In the genomic region with DNA sequence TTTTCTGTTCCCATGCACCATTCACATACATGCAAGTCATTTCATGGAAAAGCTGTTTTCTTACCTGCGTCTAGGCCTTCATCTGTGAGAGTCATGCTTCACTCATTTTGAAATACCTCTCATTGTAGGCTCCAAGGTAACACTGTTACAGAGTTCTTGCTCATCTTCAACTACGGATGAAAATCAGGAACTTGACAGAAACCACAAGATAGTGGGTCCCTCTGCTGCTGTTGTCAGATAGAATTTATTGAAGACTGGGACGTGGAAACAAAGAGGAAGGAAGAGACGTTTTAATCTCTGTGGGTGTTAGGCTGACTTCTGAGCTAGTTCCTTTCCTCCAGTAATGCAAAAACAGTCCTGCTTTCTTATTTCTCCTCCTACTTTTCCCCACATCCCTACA, we compare ENCODE assay signal across 11 cellular contexts. TPM values are rescaled to one million over a fixed set of nuclear protein-coding genes. Genes with fewer than 3 reads are reported as not detected.
DNase-seq lines count a peak whose midpoint lies in the region; ATAC-seq and TF ChIP-seq lines count a peak whose summit lies in the region.
"Had no signal": no experiment of that assay in that cellular context is flagged by ENCODE, and none has a peak within 500 bp of the region (broad histone marks: within the 10 kb centered on the region; RNA-seq: fewer than 3 reads in every experiment).

A gene (minus strand): TSS at position 320 of the 400 bp plus-strand sequence. CDS start 64,226 bp downstream, outside the sequence.

- H3K27me3 ChIP-seq in heart right ventricle (no peaks in the 10 kb centered on the region), stomach (no peaks in the 10 kb centered on the region), SK-N-SH (ENCODE audit: insufficient read depth) (no peaks in the 10 kb centered on the region)

- intact Hi-C loops in heart right ventricle (cut with DNase I) = no loop called here
- intact Hi-C loops in stomach (cut with DNase I; ENCODE audit: low total_unique reads) = no loop called here

- no peaks in the 10 kb centered on the region for H3F3A ChIP-seq in SK-N-SH (replicated peaks; ENCODE audit: insufficient read depth)

- peak within 1 kb of the TSS in 8 of 10 donors; percentile 9 to 78 (median 42) for H3K27ac ChIP-seq in heart right ventricle
- H3K27ac ChIP-seq in stomach = peak within 1 kb of the TSS in 4 of 5 donors; percentile 52 to 76 (median 68)
- H3K27ac ChIP-seq in SK-N-SH (ENCODE audit: low read depth in 2 of 2, low read length in 1 of 2) = no peak within 1 kb of the TSS

- H3K9me2 ChIP-seq in SK-N-SH = no peaks in the 10 kb centered on the region

- no peak within 1 kb of the TSS for H3K9ac ChIP-seq in SK-N-SH

- no peaks in the 10 kb centered on the region for H3K9me3 Mint-ChIP-seq in activated CD4-positive, alpha-beta T cell treated with anti-CD3 and anti-CD28 coated beads, Interleukin-2, amount 10 ng/mL, durations not matched to agents 7 days and 5 days
- H3K9me3 Mint-ChIP-seq: WTC11 had no signal

- peak within 1 kb of the TSS; percentile 55 for H3K27ac Mint-ChIP-seq in activated CD4-positive, alpha-beta T cell treated with anti-CD3 and anti-CD28 coated beads, Interleukin-2, amount 10 ng/mL, durations not matched to agents 7 days and 5 days

- no peak for TF ChIP-seq RAD21 in SK-N-SH (IDR thresholded peaks at IDR 0.05; ENCODE audit: low read length)

- no peak for TF ChIP-seq EP300 in stomach (IDR thresholded peaks at IDR 0.05)
- TF ChIP-seq EP300 in SK-N-SH (IDR thresholded peaks at IDR 0.05; ENCODE audit: borderline replicate concordance in 1 of 2, low read depth in 1 of 2, low read length in 1 of 2) = no peak

- H3K4me3 ChIP-seq in heart right ventricle (peak within 1 kb of the TSS in 9 of 10 donors; percentile 0 to 46 (median 30)), stomach (peak within 1 kb of the TSS; percentile 18 to 34 (median 29)), SK-N-SH (ENCODE audit: low read depth in 2 of 2, low read length in 1 of 2) (no peak within 1 kb of the TSS)

- no peaks in the 10 kb centered on the region for H3K27me3 Mint-ChIP-seq in activated CD4-positive, alpha-beta T cell treated with anti-CD3 and anti-CD28 coated beads, Interleukin-2, amount 10 ng/mL, durations not matched to agents 7 days and 5 days

- peaks cover 61% of the 10 kb centered on the region for H3K4me1 Mint-ChIP-seq in activated CD4-positive, alpha-beta T cell treated with anti-CD3 and anti-CD28 coated beads, Interleukin-2, amount 10 ng/mL, durations not matched to agents 7 days and 5 days

- H3K36me3 ChIP-seq in heart right ventricle = no peaks in the 10 kb centered on the region
- no peaks in the 10 kb centered on the region for H3K36me3 ChIP-seq in stomach
- H3K36me3 ChIP-seq in SK-N-SH (replicated peaks in 1 of 2; ENCODE audit: control insufficient read depth in 1 of 2, insufficient read depth in 2 of 2, low read length in 1 of 2) = no peaks in the 10 kb centered on the region

- no peaks in the 10 kb centered on the region for H3K79me2 ChIP-seq in SK-N-SH (ENCODE audit: insufficient read depth)

- H3K4me1 ChIP-seq in heart right ventricle (peaks cover 0 to 47% (median 0%) of the 10 kb centered on the region in 9 donors), stomach (peaks cover 0 to 37% (median 7%) of the 10 kb centered on the region in 4 donors), SK-N-SH (ENCODE audit: control insufficient read depth in 1 of 2, insufficient read depth in 2 of 2, low read depth in 1 of 2, low read length in 1 of 2) (no peaks in the 10 kb centered on the region)

- H3K4me2 ChIP-seq in SK-N-SH = no peak within 1 kb of the TSS

- H3K4me3 Mint-ChIP-seq in activated CD4-positive, alpha-beta T cell treated with anti-CD3 and anti-CD28 coated beads, Interleukin-2, amount 10 ng/mL, durations not matched to agents 7 days and 5 days = no peak within 1 kb of the TSS
- H3K4me3 Mint-ChIP-seq: WTC11 had no signal

- no peak for DNase-seq in activated CD4-positive, alpha-beta T cell treated with anti-CD3 and anti-CD28 coated beads, Interleukin-2, amount 10 ng/mL, durations not matched to agents 7 days and 5 days
- DNase-seq in activated CD4-positive, alpha-beta T cell treated with anti-CD3 and anti-CD28 coated beads for 1 hour = no peak
- DNase-seq in SKM-1 treated with dmso at 0.1 percent for 144 hours (lab: John Stamatoyannopoulos, UW; ENCODE audit: unreplicated experiment) (peak; percentile 95), heart right ventricle (no peak), stomach (no peak), NCI-H748 treated with DMSO at 0.1 percent for 48 hours (lab: John Stamatoyannopoulos, UW) (no peak), SK-N-SH (no peak), NCI-H345 treated with DMSO at 0.1 percent for 48 hours (lab: John Stamatoyannopoulos, UW; ENCODE audit: unreplicated experiment) (no peak)
- DNase-seq: NCI-H226 had no signal

- TF ChIP-seq POLR2A in stomach (IDR thresholded peaks at IDR 0.05) = no peak

- CTCF ChIA-PET in activated CD4-positive, alpha-beta T cell treated with anti-CD3 and anti-CD28 coated beads, Interleukin-2, amount 10 ng/mL, durations not matched to agents 7 days and 5 days (lab: Charles Lee) = interaction anchor here (0.8 to 6.1 kb wide), 10 partner anchors 11 to 192 kb away, joined by 3 to 55 read pairs (median 5); a partner anchor contains a TSS
- CTCF ChIA-PET in SK-N-SH (lab: Yijun Ruan, JAX) = interaction anchor here (7.0 to 9.0 kb wide), 2 partner anchors 51 to 109 kb away, joined by 63 to 106 read pairs; no protein-coding TSS in a partner anchor

- POLR2A ChIA-PET in activated CD4-positive, alpha-beta T cell treated with anti-CD3 and anti-CD28 coated beads, Interleukin-2, amount 10 ng/mL, durations not matched to agents 7 days and 5 days (lab: Charles Lee) = no interaction called here
- POLR2A ChIA-PET in SK-N-SH (lab: Yijun Ruan, JAX) = no interaction called here

- H3K9me3 ChIP-seq in heart right ventricle (no peaks in the 10 kb centered on the region), stomach (no peaks in the 10 kb centered on the region), SK-N-SH (no peaks in the 10 kb centered on the region)

- TF ChIP-seq CTCF in heart right ventricle (IDR thresholded peaks at IDR 0.05) (no peak), stomach (IDR thresholded peaks at IDR 0.05) (no peak), SK-N-SH (IDR thresholded peaks at IDR 0.05) (no peak)

- no peak within 1 kb of the TSS for H2AFZ ChIP-seq in SK-N-SH (ENCODE audit: low read depth)

- H3K36me3 Mint-ChIP-seq in activated CD4-positive, alpha-beta T cell treated with anti-CD3 and anti-CD28 coated beads, Interleukin-2, amount 10 ng/mL, durations not matched to agents 7 days and 5 days (ENCODE audit: low read depth) = no peaks in the 10 kb centered on the region
- H3K36me3 Mint-ChIP-seq: WTC11 had no signal

- no peaks in the 10 kb centered on the region for H4K20me1 ChIP-seq in SK-N-SH (ENCODE audit: insufficient read depth)

- ATAC-seq in heart right ventricle = peak in 5 of 8 donors; percentile 15 to 59 (median 38)
- ATAC-seq: WTC11 had no signal

- 45 to 61% methylated on average over 4 of the region's 4 CpGs for WGBS in heart right ventricle, 2 donors
- 39 to 60% (median 48%) methylated on average over 4 of the region's 4 CpGs for WGBS in stomach, 5 donors
- WGBS in SK-N-SH (ENCODE audit: low lambda C conversion rate) = 65% methylated on average over 4 of the region's 4 CpGs

TF ChIP-seq in SK-N-SH, 30 proteins besides CTCF, POLR2A, EP300 and RAD21 (continues in another document):
- TF ChIP-seq MXI1 (IDR thresholded peaks at IDR 0.05; ENCODE audit: low read depth, low read length) = no peak
- TF ChIP-seq FOXM1 (IDR thresholded peaks at IDR 0.05; ENCODE audit: low read depth) = no peak
- no peak for TF ChIP-seq MEF2A (IDR thresholded peaks at IDR 0.05; ENCODE audit: borderline replicate concordance, low read depth)
- no peak for TF ChIP-seq RCOR1 (IDR thresholded peaks at IDR 0.05; ENCODE audit: low read length)
- no peak for TF ChIP-seq FOXJ3 (CRISPR knock-in tag; IDR thresholded peaks at IDR 0.05)
- no peak for TF ChIP-seq YY1 (IDR thresholded peaks at IDR 0.05; ENCODE audit: low read depth)
- TF ChIP-seq, protein P1, sequence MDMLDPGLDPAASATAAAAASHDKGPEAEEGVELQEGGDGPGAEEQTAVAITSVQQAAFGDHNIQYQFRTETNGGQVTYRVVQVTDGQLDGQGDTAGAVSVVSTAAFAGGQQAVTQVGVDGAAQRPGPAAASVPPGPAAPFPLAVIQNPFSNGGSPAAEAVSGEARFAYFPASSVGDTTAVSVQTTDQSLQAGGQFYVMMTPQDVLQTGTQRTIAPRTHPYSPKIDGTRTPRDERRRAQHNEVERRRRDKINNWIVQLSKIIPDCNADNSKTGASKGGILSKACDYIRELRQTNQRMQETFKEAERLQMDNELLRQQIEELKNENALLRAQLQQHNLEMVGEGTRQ (IDR thresholded peaks at IDR 0.05; ENCODE audit: borderline replicate concordance, low read depth, low read length) = no peak
- TF ChIP-seq ELF1 (IDR thresholded peaks at IDR 0.05) = no peak
- TF ChIP-seq JUND (IDR thresholded peaks at IDR 0.05) = no peak
- TF ChIP-seq EZH2phosphoT487 (IDR thresholded peaks at IDR 0.05; ENCODE audit: borderline replicate concordance, low read depth) = no peak
- TF ChIP-seq, protein P2, sequence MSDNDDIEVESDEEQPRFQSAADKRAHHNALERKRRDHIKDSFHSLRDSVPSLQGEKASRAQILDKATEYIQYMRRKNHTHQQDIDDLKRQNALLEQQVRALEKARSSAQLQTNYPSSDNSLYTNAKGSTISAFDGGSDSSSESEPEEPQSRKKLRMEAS (IDR thresholded peaks at IDR 0.05; ENCODE audit: low read depth) = no peak
- TF ChIP-seq SIN3A (IDR thresholded peaks at IDR 0.05; ENCODE audit: borderline replicate concordance, low read depth, low read length) = no peak
- no peak for TF ChIP-seq RXRA (IDR thresholded peaks at IDR 0.05; ENCODE audit: borderline replicate concordance, low read depth)

RNA-seq across cellular contexts. Expression of the gene that starts here (rescaled TPM):
- under 1 TPM; 0.25 to 0.27 TPM for total RNA-seq in activated CD4-positive, alpha-beta T cell treated with anti-CD3 and anti-CD28 coated beads, Interleukin-2, amount 10 ng/mL, durations not matched to agents 7 days and 5 days
- 1 to 10 TPM; 1.5 to 5.3 (median 2.7) TPM for total RNA-seq in heart right ventricle
- 1 to 10 TPM in 1 of 2 donors, under 1 TPM in 1; 0.72 to 4.0 TPM for polyA plus RNA-seq in heart right ventricle
- 10 to 100 TPM in 3 of 5 donors, 1 to 10 TPM in 2; 1.7 to 43.2 (median 11.6) TPM for total RNA-seq in stomach
- polyA plus RNA-seq in stomach = 1 to 10 TPM; 4.8 to 8.6 (median 8.6) TPM
- polyA plus RNA-seq in SK-N-SH (2012; rRNA removed) = not detected in 2 replicates
- polyA plus RNA-seq in SK-N-SH (2012; cell fraction: cytosol; rRNA removed) = not detected in 2 replicates
- polyA plus RNA-seq in SK-N-SH (2012; cell fraction: nucleus; rRNA removed) = not detected in 2 replicates
- total RNA-seq: pulmonary artery endothelial cell, WTC11 had no signal

Comparison
In these comparisons a context has a peak if more than half of its experiments do, and no peak if none do; other contexts are left out.
1. H3K27ac ChIP-seq: peak in heart right ventricle (8 of 10) and stomach (4 of 5); none in SK-N-SH (0 of 2).
2. H3K4me3 ChIP-seq: peak in heart right ventricle (9 of 10) and stomach (4 of 4); none in SK-N-SH (0 of 2).